1 cellular context compared by ENCODE assay signal in genomic region chr17:32127156-32127897, GRCh38.
TF ChIP-seq lines count a peak whose summit lies in the region.

No MANE protein-coding gene starts in this region.

TF ChIP-seq in H1, 55 proteins besides CTCF, POLR2A, EP300 and RAD21 (continued from another document):
- TF ChIP-seq USF2 (IDR thresholded peaks at IDR 0.05; ENCODE audit: low read length) = peak; percentile 14; the same call in 1 of the 2 replicates
- TF ChIP-seq PHF8 (conservative IDR thresholded peaks at IDR 0.05; ENCODE audit: low read depth, low read length) = 0 out of 2 replicates have a peak, but pooled peaks have one; percentile 24
- TF ChIP-seq HDAC6 (IDR thresholded peaks at IDR 0.05; ENCODE audit: low read depth, low read length) = no peak
- no peak for TF ChIP-seq NANOG (IDR thresholded peaks at IDR 0.05; ENCODE audit: insufficient read depth, low read depth, low read length, poor library complexity, severe bottlenecking)
- TF ChIP-seq CHD7 (IDR thresholded peaks at IDR 0.05; ENCODE audit: insufficient replicate concordance, low read length) = no peak
- TF ChIP-seq CHD2 (IDR thresholded peaks at IDR 0.05; ENCODE audit: low read length) = no peak
- peak; percentile 88 for TF ChIP-seq ASH2L (IDR thresholded peaks at IDR 0.05; ENCODE audit: low read length)
- 0 out of 2 replicates have a peak, but pooled peaks have one; percentile 61 for TF ChIP-seq RBBP5 (IDR thresholded peaks at IDR 0.05; ENCODE audit: borderline replicate concordance, low read depth, low read length)
- TF ChIP-seq EZH2 (IDR thresholded peaks at IDR 0.05; ENCODE audit: low read depth, low read length, severe bottlenecking) = no peak
- no peak for TF ChIP-seq MAFK (IDR thresholded peaks at IDR 0.05; ENCODE audit: low read depth, low read length)
- TF ChIP-seq MAX (IDR thresholded peaks at IDR 0.05) = 0 out of 2 replicates have a peak, but pooled peaks have one; percentile 15
- TF ChIP-seq GTF2F1 (IDR thresholded peaks at IDR 0.05; ENCODE audit: borderline replicate concordance, low read depth, low read length) = no peak
- TF ChIP-seq CREB1 (IDR thresholded peaks at IDR 0.05) = 0 out of 2 replicates have a peak, but pooled peaks have one; percentile 11
